19 cellular contexts compared by ENCODE assay signal in genomic region chr7:107644704-107645083, GRCh38. TPM values are rescaled to one million over a fixed set of nuclear protein-coding genes. Genes with fewer than 3 reads are reported as not detected.
DNase-seq lines count a peak whose midpoint lies in the region; ATAC-seq and TF ChIP-seq lines count a peak whose summit lies in the region.
"Had no signal": no experiment of that assay in that cellular context is flagged by ENCODE, and none has a peak within 500 bp of the region (broad histone marks: within the 10 kb centered on the region; RNA-seq: fewer than 3 reads in every experiment).

No MANE protein-coding gene starts in this region.

- BruUV-seq in Calu3 (replicated peaks; lab: Mats Ljungman, UMichigan): no TSS peak

- CTCF ChIA-PET in activated CD4-positive, alpha-beta T cell treated with anti-CD3 and anti-CD28 coated beads for 36 hours (lab: Charles Lee): no interaction called here
- CTCF ChIA-PET in Calu3 (lab: Charles Lee): no interaction called here

- H3K27me3 Mint-ChIP-seq in nephron (ENCODE audit: low read depth) (peaks cover 11% of the 10 kb centered on the region), glutamatergic neuron (ENCODE audit: unreplicated experiment) (peaks cover 2% of the 10 kb centered on the region), Calu3 (ENCODE audit: unreplicated experiment) (peaks cover 42% of the 10 kb centered on the region)
- peaks cover 22% of the 10 kb centered on the region for H3K27me3 Mint-ChIP-seq in activated CD4-positive, alpha-beta T cell treated with anti-CD3 and anti-CD28 coated beads for 36 hours

- intact Hi-C loops in activated CD4-positive, alpha-beta T cell treated with anti-CD3 and anti-CD28 coated beads for 36 hours (cut with DNase I, micrococcal nuclease): no loop called here
- intact Hi-C loops in Calu3 (cut with micrococcal nuclease; ENCODE audit: unreplicated experiment): no loop called here

- POLR2A ChIA-PET in activated CD4-positive, alpha-beta T cell treated with anti-CD3 and anti-CD28 coated beads for 36 hours (lab: Charles Lee): no interaction called here

- H3K9me3 Mint-ChIP-seq in nephron: peaks cover 12% of the 10 kb centered on the region
- H3K9me3 Mint-ChIP-seq in activated CD4-positive, alpha-beta T cell treated with anti-CD3 and anti-CD28 coated beads for 36 hours (ENCODE audit: low read depth): no peaks in the 10 kb centered on the region
- peaks cover 1% of the 10 kb centered on the region for H3K9me3 Mint-ChIP-seq in glutamatergic neuron (ENCODE audit: unreplicated experiment)
- H3K9me3 Mint-ChIP-seq in Calu3 (ENCODE audit: low read depth, unreplicated experiment): peaks cover 2% of the 10 kb centered on the region

- H3K4me1 Mint-ChIP-seq in nephron: peaks cover 25% of the 10 kb centered on the region
- peaks cover 6% of the 10 kb centered on the region for H3K4me1 Mint-ChIP-seq in activated CD4-positive, alpha-beta T cell treated with anti-CD3 and anti-CD28 coated beads for 36 hours
- H3K4me1 Mint-ChIP-seq in glutamatergic neuron (ENCODE audit: low read depth, unreplicated experiment): peaks cover 9% of the 10 kb centered on the region
- no peaks in the 10 kb centered on the region for H3K4me1 Mint-ChIP-seq in Calu3 (ENCODE audit: low read depth, unreplicated experiment)
- H3K4me1 Mint-ChIP-seq: H9 had no signal

- DNase-seq in AG10803 (ENCODE audit: low read depth) (peak; percentile 56), NCI-H446 treated with DMSO at 0.1 percent for 48 hours (lab: John Stamatoyannopoulos, UW) (peak; percentile 34), fibroblast of peridontal ligament (ENCODE audit: extremely low read depth) (peak; percentile 57), glutamatergic neuron (no peak), Calu3 (no peak)
- DNase-seq in activated CD4-positive, alpha-beta T cell treated with anti-CD3 and anti-CD28 coated beads for 36 hours: no peak
- DNase-seq: AML-193, DMS79 treated with DMSO at 0.1 percent for 48 hours, H9, Karpas-422, NCI-H1048, NCI-H1694, NCI-H510A treated with DMSO at 0.1 percent for 48 hours, NCI-H774 had no signal

- no peaks in the 10 kb centered on the region for H3K36me3 Mint-ChIP-seq in nephron (ENCODE audit: low read depth)
- no peaks in the 10 kb centered on the region for H3K36me3 Mint-ChIP-seq in activated CD4-positive, alpha-beta T cell treated with anti-CD3 and anti-CD28 coated beads for 36 hours (ENCODE audit: low read depth)
- H3K36me3 Mint-ChIP-seq in glutamatergic neuron (ENCODE audit: unreplicated experiment): no peaks in the 10 kb centered on the region
- H3K36me3 Mint-ChIP-seq in Calu3 (ENCODE audit: insufficient read depth, unreplicated experiment): no peaks in the 10 kb centered on the region
- H3K36me3 Mint-ChIP-seq: CD14-positive monocyte, IgD-negative memory B cell had no signal

- no peak for ATAC-seq in HG03342 (IDR thresholded peaks at IDR 0.05; ENCODE audit: unreplicated experiment)
- ATAC-seq in activated CD4-positive, alpha-beta T cell treated with anti-CD3 and anti-CD28 coated beads for 36 hours: no peak
- ATAC-seq: A549 had no signal

- no peak overlapping the region; the same call in 1 of the 2 replicates for H3K4me3 ChIP-seq in AG10803 (ENCODE audit: low read length)
- H3K4me3 ChIP-seq: A549 had no signal

- H3K4me3 Mint-ChIP-seq in nephron (no peak overlapping the region), glutamatergic neuron (ENCODE audit: unreplicated experiment) (no peak overlapping the region), Calu3 (ENCODE audit: low read depth, unreplicated experiment) (no peak overlapping the region)
- no peak overlapping the region for H3K4me3 Mint-ChIP-seq in activated CD4-positive, alpha-beta T cell treated with anti-CD3 and anti-CD28 coated beads for 36 hours
- H3K4me3 Mint-ChIP-seq: H9 had no signal

- TF ChIP-seq CTCF in AG10803 (conservative IDR thresholded peaks at IDR 0.05; ENCODE audit: low read length) (no peak), nephron (IDR thresholded peaks at IDR 0.05; ENCODE audit: unreplicated experiment in 3 of 3) (no peak), glutamatergic neuron (IDR thresholded peaks at IDR 0.05; ENCODE audit: partially characterized antibody, unreplicated experiment) (no peak), Calu3 (IDR thresholded peaks at IDR 0.05; ENCODE audit: unreplicated experiment) (no peak)

- H3K27ac Mint-ChIP-seq in nephron (peak overlapping the region in 2 of 3 experiments; percentile 22 to 39), glutamatergic neuron (ENCODE audit: unreplicated experiment) (no peak overlapping the region), Calu3 (ENCODE audit: unreplicated experiment) (no peak overlapping the region)
- no peak overlapping the region for H3K27ac Mint-ChIP-seq in activated CD4-positive, alpha-beta T cell treated with anti-CD3 and anti-CD28 coated beads for 36 hours
- H3K27ac Mint-ChIP-seq: H9 had no signal

RNA-seq across cellular contexts. Expression of gene SLC26A4, which starts 15.9 kb away (rescaled TPM):
- total RNA-seq in activated CD4-positive, alpha-beta T cell treated with anti-CD3 and anti-CD28 coated beads for 36 hours: 1 to 10 TPM; 1.5 to 2.1 TPM
- total RNA-seq in glutamatergic neuron (ENCODE audit: unreplicated experiment) (0.34 TPM), Calu3 (2022) (0.09 TPM in 1 of 2 replicates, not detected in the other)

Comparison
In these comparisons a context has a peak if more than half of its experiments do, and no peak if none do; other contexts are left out.
1. DNase-seq: peak in AG10803 (single experiment), NCI-H446 treated with DMSO at 0.1 percent for 48 hours (single experiment) and fibroblast of peridontal ligament (single experiment); none in activated CD4-positive, alpha-beta T cell treated with anti-CD3 and anti-CD28 coated beads for 36 hours (single experiment), glutamatergic neuron (single experiment) and Calu3 (single experiment).
2. H3K27ac Mint-ChIP-seq: peak in nephron (2 of 3); none in activated CD4-positive, alpha-beta T cell treated with anti-CD3 and anti-CD28 coated beads for 36 hours (single experiment), glutamatergic neuron (single experiment) and Calu3 (single experiment).